In the genomic region with DNA sequence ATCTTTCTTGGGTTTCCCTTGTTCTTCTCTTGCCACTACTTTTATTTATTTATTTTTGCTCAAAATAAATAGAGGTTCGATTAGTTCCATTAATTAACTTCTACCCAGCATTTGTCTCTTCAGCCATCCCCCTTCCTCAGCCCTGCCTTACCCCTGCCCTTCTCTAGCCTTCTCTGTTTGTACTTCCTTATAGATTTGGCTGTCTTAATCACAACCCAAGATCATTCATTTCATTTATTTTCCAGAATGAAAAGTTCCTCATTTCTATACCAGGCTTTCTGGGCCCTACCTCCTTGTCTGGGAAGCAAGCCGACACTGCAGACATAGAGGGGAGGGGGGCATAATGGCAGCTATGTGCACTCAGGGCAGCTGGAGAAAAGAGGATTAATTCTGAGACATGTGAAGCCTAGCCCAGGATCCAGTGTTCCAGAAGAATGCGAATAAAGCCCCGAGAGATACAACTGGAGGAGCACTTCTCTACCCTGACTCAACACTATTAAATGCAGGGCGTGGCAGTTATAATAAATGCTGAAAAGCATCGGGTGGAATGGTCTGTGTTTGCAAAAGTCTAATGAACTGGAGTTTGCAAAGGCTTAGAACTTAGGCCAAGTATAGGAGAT, we compare ENCODE assay signal across 9 cellular contexts. TPM values are rescaled to one million over a fixed set of nuclear protein-coding genes. Genes with fewer than 3 reads are reported as not detected.
DNase-seq lines count a peak whose midpoint lies in the region; TF ChIP-seq lines count a peak whose summit lies in the region.
"Had no signal": no experiment of that assay in that cellular context is flagged by ENCODE, and none has a peak within 500 bp of the region (broad histone marks: within the 10 kb centered on the region; RNA-seq: fewer than 3 reads in every experiment).

No MANE protein-coding gene starts in this region.

- H3K36me3 Mint-ChIP-seq in osteocyte (ENCODE audit: unreplicated experiment), result no peaks in the 10 kb centered on the region

- no peak overlapping the region for H3K4me3 Mint-ChIP-seq in osteocyte (ENCODE audit: unreplicated experiment)

- no peak for TF ChIP-seq CTCF in osteocyte (IDR thresholded peaks at IDR 0.05)

- H3K27me3 Mint-ChIP-seq in osteocyte (ENCODE audit: unreplicated experiment), result no peaks in the 10 kb centered on the region

- no peaks in the 10 kb centered on the region for H3K9me3 ChIP-seq in esophagus (ENCODE audit: control insufficient read depth in 2 of 2, insufficient read depth in 1 of 2, low read depth in 1 of 2, low read length in 1 of 2)

- H3K4me1 ChIP-seq in esophagus (ENCODE audit: control insufficient read depth in 2 of 2, insufficient read depth in 2 of 2, low read length in 1 of 2), result peaks cover 3 to 13% of the 10 kb centered on the region in 2 donors

- H3K27ac Mint-ChIP-seq in osteocyte (ENCODE audit: unreplicated experiment), result peak overlapping the region; percentile 83

- WGBS in esophagus, 2 donors, result 18 to 22% methylated on average over 6 of the region's 6 CpGs

- no peak overlapping the region for H3K4me3 ChIP-seq in esophagus (ENCODE audit: low read depth in 1 of 2, low read length in 2 of 2)

- H3K9me3 Mint-ChIP-seq in osteocyte (ENCODE audit: unreplicated experiment), result no peaks in the 10 kb centered on the region

- H3K27me3 ChIP-seq in esophagus (ENCODE audit: control insufficient read depth in 1 of 2, insufficient read depth in 2 of 2, low read length in 2 of 2), result no peaks in the 10 kb centered on the region

- H3K36me3 ChIP-seq in esophagus (ENCODE audit: control insufficient read depth in 2 of 2, insufficient read depth in 2 of 2, low read length in 1 of 2), result no peaks in the 10 kb centered on the region

- DNase-seq in GDM1 (lab: John Stamatoyannopoulos, UW) (peak; percentile 36), OCI-M1 (lab: John Stamatoyannopoulos, UW) (peak; percentile 76), osteocyte (ENCODE audit: extremely low spot score, unreplicated experiment) (no peak), UCSD-AML1 (lab: John Stamatoyannopoulos, UW; ENCODE audit: unreplicated experiment) (no peak), dermis blood vessel endothelial cell (no peak), globus pallidus (ENCODE audit: low spot score) (no peak), hypothalamus (lab: John Stamatoyannopoulos, UW) (no peak)

- H3K27ac ChIP-seq in esophagus (ENCODE audit: low read depth in 2 of 2, low read length in 1 of 2), result peak overlapping the region; percentile 98
- H3K27ac ChIP-seq: KMS-11 had no signal

- H3K4me1 Mint-ChIP-seq in osteocyte (ENCODE audit: unreplicated experiment), result peaks cover 45% of the 10 kb centered on the region

RNA-seq across cellular contexts. Expression of gene PDCD4, which starts 6.4 kb away (rescaled TPM):
- 100 to 1,000 TPM; 116 to 203 TPM for polyA plus RNA-seq in esophagus
- total RNA-seq in osteocyte (106 TPM in 2 replicates), dermis blood vessel endothelial cell (171 and 200 TPM in 2 replicates)

RNA-seq across cellular contexts. Expression of gene BBIP1, which starts 53.7 kb away (rescaled TPM):
- polyA plus RNA-seq in esophagus, result 10 to 100 TPM; 10.9 to 14.7 TPM
- total RNA-seq in osteocyte (35.2 and 39.5 TPM in 2 replicates), dermis blood vessel endothelial cell (16.7 and 29.7 TPM in 2 replicates)

RNA-seq across cellular contexts. Expression of gene SHOC2, which starts 54.1 kb away (rescaled TPM):
- polyA plus RNA-seq in esophagus, result 10 to 100 TPM; 15.3 to 16.6 TPM
- total RNA-seq in osteocyte, result 55.3 and 60.8 TPM in 2 replicates
- total RNA-seq in dermis blood vessel endothelial cell, result 62.3 and 70.6 TPM in 2 replicates

Comparison
In these comparisons a context has a peak if more than half of its experiments do, and no peak if none do; other contexts are left out.
1. DNase-seq: peak in GDM1 (single experiment) and OCI-M1 (single experiment); none in osteocyte (single experiment), UCSD-AML1 (single experiment), dermis blood vessel endothelial cell (single experiment), globus pallidus (single experiment) and hypothalamus (0 of 51).